ENCODE assay signal across 1 cellular context in genomic region chr12:124611559-124612391, GRCh38.
TF ChIP-seq lines count a peak whose summit lies in the region.

No MANE protein-coding gene starts in this region.

TF ChIP-seq in K562, 482 proteins besides CTCF, POLR2A, EP300 and RAD21 (continued from another document and continues in another):
- TF ChIP-seq ZNF318 (IDR thresholded peaks at IDR 0.05; ENCODE audit: borderline replicate concordance in 1 of 2, low read depth in 1 of 2) (no peak), RBM25 (IDR thresholded peaks at IDR 0.05; ENCODE audit: low read depth, low read length, severe bottlenecking) (peak; percentile 67), NR0B1 (IDR thresholded peaks at IDR 0.05; ENCODE audit: partially characterized antibody) (no peak), MTA3 (IDR thresholded peaks at IDR 0.05; ENCODE audit: borderline replicate concordance) (no peak), ZNF785 (CRISPR knock-in tag; IDR thresholded peaks at IDR 0.05) (no peak), HLTF (IDR thresholded peaks at IDR 0.05) (no peak), BRCA1 (IDR thresholded peaks at IDR 0.05) (no peak), BRCA1 (CRISPR knock-in tag; IDR thresholded peaks at IDR 0.05) (no peak), KDM1A (IDR thresholded peaks at IDR 0.05) (peak in 1 of 2 experiments; percentile 61; a peak in 1 of 4 replicates), MAX (CRISPR knock-in tag; IDR thresholded peaks at IDR 0.05) (no peak), ZFP36 (IDR thresholded peaks at IDR 0.05; ENCODE audit: low read depth, low read length, partially characterized antibody) (peak; percentile 98), ZEB2 (IDR thresholded peaks at IDR 0.05) (no peak), KDM2B (CRISPR knock-in tag; IDR thresholded peaks at IDR 0.05) (no peak), SPI1 (IDR thresholded peaks at IDR 0.05; ENCODE audit: borderline replicate concordance, low read depth, low read length) (no peak), ZC3H4 (CRISPR knock-in tag; IDR thresholded peaks at IDR 0.05; ENCODE audit: borderline replicate concordance) (no peak), GABPA (tag; conservative IDR thresholded peaks at IDR 0.05; ENCODE audit: low read depth) (no peak), CBFA2T2 (conservative IDR thresholded peaks at IDR 0.05) (no peak), FOXM1 (IDR thresholded peaks at IDR 0.05; ENCODE audit: low read depth) (no peak), FOXM1 (CRISPR knock-in tag; IDR thresholded peaks at IDR 0.05; ENCODE audit: low read depth) (no peak), ELK3 (CRISPR knock-in tag; IDR thresholded peaks at IDR 0.05) (no peak), U2AF1 (optimal IDR thresholded peaks at IDR 0.05; ENCODE audit: low read depth, low read length) (no peak), HDAC2 (IDR thresholded peaks at IDR 0.05) (no peak), MEIS2 (IDR thresholded peaks at IDR 0.05; ENCODE audit: partially characterized antibody) (no peak), ZHX1 (conservative IDR thresholded peaks at IDR 0.05; ENCODE audit: low read length) (no peak), RREB1 (CRISPR knock-in tag; IDR thresholded peaks at IDR 0.05) (no peak), BRD9 (IDR thresholded peaks at IDR 0.05; ENCODE audit: low read depth, partially characterized antibody) (no peak), HNRNPK (IDR thresholded peaks at IDR 0.05; ENCODE audit: low read depth, low read length, poor library complexity, severe bottlenecking) (no peak), E4F1 (CRISPR knock-in tag; IDR thresholded peaks at IDR 0.05; ENCODE audit: borderline replicate concordance) (no peak), ZKSCAN3 (CRISPR knock-in tag; IDR thresholded peaks at IDR 0.05) (no peak), TFE3 (CRISPR knock-in tag; IDR thresholded peaks at IDR 0.05) (no peak), BCOR (IDR thresholded peaks at IDR 0.05) (peak; percentile 85), KHSRP (IDR thresholded peaks at IDR 0.05) (no peak)
